ENCODE assay signal across 8 cellular contexts in the genomic region with DNA sequence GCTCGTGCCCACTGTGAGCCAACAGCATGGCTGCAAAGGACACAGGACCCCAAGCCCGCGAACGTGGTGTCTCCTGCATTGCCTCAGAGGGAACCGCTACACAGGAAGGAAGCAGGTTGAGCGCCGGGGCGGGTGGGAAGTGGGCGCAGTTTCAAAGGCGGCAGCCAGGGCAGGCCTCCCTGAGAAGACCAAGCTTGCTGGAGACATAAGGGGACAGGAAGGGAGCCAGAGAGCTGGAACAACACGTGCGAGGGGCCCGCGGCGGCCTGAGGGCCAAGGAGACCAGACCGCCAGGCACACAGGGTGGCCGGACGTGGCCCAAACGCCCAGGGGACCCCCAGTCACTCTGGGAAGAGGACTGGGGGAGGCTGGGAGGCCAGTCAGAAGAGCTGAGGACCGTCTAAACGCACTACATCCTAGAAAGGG.
DNase-seq lines count a peak whose midpoint lies in the region; ATAC-seq and TF ChIP-seq lines count a peak whose summit lies in the region.

No MANE protein-coding gene starts in this region.

- TF ChIP-seq CTCF in DOHH2 (IDR thresholded peaks at IDR 0.05; ENCODE audit: low read depth, low read length, poor library complexity, severe bottlenecking), result no peak

- no peaks in the 10 kb centered on the region for H4K20me1 ChIP-seq in DOHH2 (ENCODE audit: control insufficient read depth, insufficient read depth, low read depth, low read length)

- no peak for ATAC-seq in HG03342 (IDR thresholded peaks at IDR 0.05; ENCODE audit: unreplicated experiment)
- no peak for ATAC-seq in GM18517 (IDR thresholded peaks at IDR 0.05; ENCODE audit: unreplicated experiment)

- peaks cover 73% of the 10 kb centered on the region for H3K4me1 ChIP-seq in DOHH2 (ENCODE audit: control insufficient read depth, low read length)

- H3K9me3 ChIP-seq in DOHH2 (ENCODE audit: control insufficient read depth, insufficient read depth, low read length), result no peaks in the 10 kb centered on the region

- H3K9me2 ChIP-seq in DOHH2 (replicated peaks; ENCODE audit: control insufficient read depth, low read length), result no peaks in the 10 kb centered on the region

- peak overlapping the region; percentile 51 for H3K4me3 ChIP-seq in DOHH2 (ENCODE audit: low read length)
- no peak overlapping the region for H3K4me3 ChIP-seq in skin epidermis

- peak; percentile 53 for DNase-seq in T follicular helper cell (ENCODE audit: low read depth)
- peak; percentile 66 for DNase-seq in activated gamma-delta T cell treated with Interleukin-2 at 50 U/mL for 16 hours
- DNase-seq in DMS153 treated with DMSO at 0.1 percent for 48 hours (lab: John Stamatoyannopoulos, UW; ENCODE audit: unreplicated experiment), result no peak
- DNase-seq in AG20443 (ENCODE audit: low spot score), result no peak

- H3F3A ChIP-seq in DOHH2 (ENCODE audit: control insufficient read depth, insufficient read depth), result peaks cover 56% of the 10 kb centered on the region

- peaks cover 56% of the 10 kb centered on the region for H3K79me2 ChIP-seq in DOHH2 (ENCODE audit: control insufficient read depth, low read length)

- H3K36me3 ChIP-seq in DOHH2 (ENCODE audit: control insufficient read depth, low read length), result peaks cover 80% of the 10 kb centered on the region

- H3K27me3 ChIP-seq in DOHH2 (ENCODE audit: control insufficient read depth, low read length), result no peaks in the 10 kb centered on the region

- H3K4me2 ChIP-seq in DOHH2 (ENCODE audit: low read length), result peak overlapping the region; percentile 82

- H3K27ac ChIP-seq in DOHH2 (ENCODE audit: low read depth, low read length) (peak overlapping the region; percentile 99), skin epidermis (peak overlapping the region in 13 of 21 experiments; percentile 1 to 79 (median 53))

Comparison
In these comparisons a context has a peak if more than half of its experiments do, and no peak if none do; other contexts are left out.
1. DNase-seq: peak in T follicular helper cell (single experiment) and activated gamma-delta T cell treated with Interleukin-2 at 50 U/mL for 16 hours (single experiment); none in DMS153 treated with DMSO at 0.1 percent for 48 hours (single experiment) and AG20443 (single experiment).